ENCODE assay signal across 17 cellular contexts in the genomic region with DNA sequence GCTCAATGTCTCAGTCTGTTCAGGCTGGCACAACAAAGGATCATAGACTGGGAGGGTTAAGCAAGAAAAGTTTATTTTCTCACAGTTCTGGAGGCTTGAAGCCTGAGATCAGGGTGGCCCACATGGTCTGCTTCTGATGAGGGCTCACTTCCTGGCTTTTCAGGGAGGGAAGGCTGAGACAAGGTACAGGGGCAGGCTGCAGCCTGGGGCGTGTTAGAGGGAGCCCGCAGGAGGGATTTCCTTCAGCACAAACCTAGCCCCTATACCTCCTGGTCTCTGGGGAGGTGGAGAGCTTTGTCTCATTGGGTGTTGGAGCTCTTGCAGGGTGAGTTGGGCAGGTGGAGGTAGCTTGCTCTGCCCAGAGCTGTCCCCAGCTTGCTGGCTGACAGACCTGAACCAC.
"Had no signal": no experiment of that assay in that cellular context is flagged by ENCODE, and none has a peak within 500 bp of the region (broad histone marks: within the 10 kb centered on the region; RNA-seq: fewer than 3 reads in every experiment).

No MANE protein-coding gene starts in this region.

- H3K27ac ChIP-seq: breast epithelium, coronary artery, heart right ventricle, left ventricle myocardium inferior, suprapubic skin, transverse colon, WERI-Rb-1 had no signal

- H3K27me3 ChIP-seq: breast epithelium, suprapubic skin, transverse colon had no signal

- H3K4me3 ChIP-seq: breast epithelium, coronary artery, heart right ventricle, left ventricle myocardium inferior, suprapubic skin, transverse colon had no signal

- DNase-seq: activated CD4-positive, alpha-beta T cell treated with anti-CD3 and anti-CD28 coated beads for 1 hour; activated effector memory CD4-positive, alpha-beta T cell treated with anti-CD3 and anti-CD28 coated beads, Interleukin-2, amount 50 U/mL, for 16 hours; activated naive CD4-positive, alpha-beta T cell treated with anti-CD3 and anti-CD28 coated beads, Interleukin-2, amount 50 U/mL, for 16 hours; activated T-cell treated with anti-CD3 and anti-CD28 coated beads, Interleukin-2, amount 50 U/mL, for 72 hours; aorta; erythroblast; heart right ventricle; immature natural killer cell; left ventricle myocardium inferior; naive thymus-derived CD8-positive, alpha-beta T cell; occipital lobe; stimulated activated naive CD8-positive, alpha-beta T cell treated with anti-CD3 and anti-CD28 coated beads, Interleukin-15, amount 100 ng/mL, for 72 hours; transverse colon; WERI-Rb-1 had no signal

- H3K9me3 ChIP-seq: breast epithelium, heart right ventricle, left ventricle myocardium inferior, suprapubic skin, transverse colon had no signal

- H3K4me1 ChIP-seq: left ventricle myocardium inferior had no signal

- H3K36me3 ChIP-seq: breast epithelium, heart right ventricle, left ventricle myocardium inferior, suprapubic skin, transverse colon, WERI-Rb-1 had no signal

- ATAC-seq: activated T-cell treated with anti-CD3 and anti-CD28 coated beads, Interleukin-2, amount 50 U/mL, for 72 hours; heart right ventricle; naive thymus-derived CD8-positive, alpha-beta T cell; stimulated activated naive CD8-positive, alpha-beta T cell treated with anti-CD3 and anti-CD28 coated beads, Interleukin-15, amount 100 ng/mL, for 72 hours had no signal
